ENCODE assay signal across 24 cellular contexts in genomic region chrX:33156152-33156726, GRCh38.
"Had no signal": no experiment of that assay in that cellular context is flagged by ENCODE, and none has a peak within 500 bp of the region (broad histone marks: within the 10 kb centered on the region; RNA-seq: fewer than 3 reads in every experiment).

No MANE protein-coding gene starts in this region.

- DNase-seq: activated CD4-positive, alpha-beta T cell treated with anti-CD3 and anti-CD28 coated beads for 1 hour; activated effector memory CD4-positive, alpha-beta T cell treated with anti-CD3 and anti-CD28 coated beads, Interleukin-2, amount 50 U/mL, for 16 hours; activated T-cell treated with anti-CD3 and anti-CD28 coated beads, Interleukin-2, amount 50 U/mL, for 72 hours; adrenal gland; dorsolateral prefrontal cortex; foreskin melanocyte; glutamatergic neuron; hypothalamus; occipital lobe; stimulated activated CD4-positive, alpha-beta T cell treated with anti-CD3 and anti-CD28 coated beads, Interleukin-2, amount 100 ng/mL, for 48 hours; stimulated activated naive CD8-positive, alpha-beta T cell treated with anti-CD3 and anti-CD28 coated beads, Interleukin-15, amount 100 ng/mL, for 72 hours; T-helper 2 cell; transverse colon; WERI-Rb-1 had no signal

- H3K27ac ChIP-seq: cardiac muscle cell, dorsolateral prefrontal cortex, right atrium auricular region, skin epidermis, suprapubic skin, transverse colon, vagina, WERI-Rb-1 had no signal

- FAIRE-seq: keratinocyte had no signal

- H3K9me3 ChIP-seq: adrenal gland, right atrium auricular region, suprapubic skin, transverse colon, vagina had no signal

- H3K27me3 Mint-ChIP-seq: progenitor cell of endocrine pancreas; stimulated activated naive CD8-positive, alpha-beta T cell treated with anti-CD3 and anti-CD28 coated beads, Interleukin-15, amount 100 ng/mL, for 72 hours had no signal

- H3K9me3 Mint-ChIP-seq: activated T-cell treated with anti-CD3 and anti-CD28 coated beads, Interleukin-2, amount 50 U/mL, for 72 hours; stimulated activated naive CD8-positive, alpha-beta T cell treated with anti-CD3 and anti-CD28 coated beads, Interleukin-15, amount 100 ng/mL, for 72 hours had no signal

- H3K4me3 Mint-ChIP-seq: activated T-cell treated with anti-CD3 and anti-CD28 coated beads, Interleukin-2, amount 50 U/mL, for 72 hours; stimulated activated naive CD8-positive, alpha-beta T cell treated with anti-CD3 and anti-CD28 coated beads, Interleukin-15, amount 100 ng/mL, for 72 hours had no signal

- ATAC-seq: activated naive CD4-positive, alpha-beta T cell treated with anti-CD3 and anti-CD28 coated beads, Interleukin-2, amount 50 U/mL, for 72 hours; activated T-cell treated with anti-CD3 and anti-CD28 coated beads, Interleukin-2, amount 50 U/mL, for 72 hours; left lobe of liver; stimulated activated naive CD8-positive, alpha-beta T cell treated with anti-CD3 and anti-CD28 coated beads, Interleukin-15, amount 100 ng/mL, for 72 hours had no signal

- H3K36me3 Mint-ChIP-seq: activated naive CD4-positive, alpha-beta T cell treated with anti-CD3 and anti-CD28 coated beads, Interleukin-2, amount 50 U/mL, for 72 hours had no signal

- H3K4me1 ChIP-seq: right atrium auricular region, suprapubic skin, transverse colon, vagina had no signal

- H3K27me3 ChIP-seq: adrenal gland, cardiac muscle cell, right atrium auricular region, suprapubic skin, transverse colon, vagina had no signal

- H3K4me3 ChIP-seq: adrenal gland, cardiac muscle cell, dorsolateral prefrontal cortex, lung, right atrium auricular region, skin epidermis, suprapubic skin, transverse colon, vagina had no signal

- H3K4me1 Mint-ChIP-seq: stimulated activated naive CD8-positive, alpha-beta T cell treated with anti-CD3 and anti-CD28 coated beads, Interleukin-15, amount 100 ng/mL, for 72 hours had no signal

- H3K27ac Mint-ChIP-seq: activated naive CD4-positive, alpha-beta T cell treated with anti-CD3 and anti-CD28 coated beads, Interleukin-2, amount 50 U/mL, for 72 hours; activated T-cell treated with anti-CD3 and anti-CD28 coated beads, Interleukin-2, amount 50 U/mL, for 72 hours; progenitor cell of endocrine pancreas; stimulated activated naive CD8-positive, alpha-beta T cell treated with anti-CD3 and anti-CD28 coated beads, Interleukin-15, amount 100 ng/mL, for 72 hours had no signal

- H3K36me3 ChIP-seq: adrenal gland, cardiac muscle cell, right atrium auricular region, suprapubic skin, transverse colon, vagina, WERI-Rb-1 had no signal
